20 cellular contexts compared by ENCODE assay signal in the genomic region with DNA sequence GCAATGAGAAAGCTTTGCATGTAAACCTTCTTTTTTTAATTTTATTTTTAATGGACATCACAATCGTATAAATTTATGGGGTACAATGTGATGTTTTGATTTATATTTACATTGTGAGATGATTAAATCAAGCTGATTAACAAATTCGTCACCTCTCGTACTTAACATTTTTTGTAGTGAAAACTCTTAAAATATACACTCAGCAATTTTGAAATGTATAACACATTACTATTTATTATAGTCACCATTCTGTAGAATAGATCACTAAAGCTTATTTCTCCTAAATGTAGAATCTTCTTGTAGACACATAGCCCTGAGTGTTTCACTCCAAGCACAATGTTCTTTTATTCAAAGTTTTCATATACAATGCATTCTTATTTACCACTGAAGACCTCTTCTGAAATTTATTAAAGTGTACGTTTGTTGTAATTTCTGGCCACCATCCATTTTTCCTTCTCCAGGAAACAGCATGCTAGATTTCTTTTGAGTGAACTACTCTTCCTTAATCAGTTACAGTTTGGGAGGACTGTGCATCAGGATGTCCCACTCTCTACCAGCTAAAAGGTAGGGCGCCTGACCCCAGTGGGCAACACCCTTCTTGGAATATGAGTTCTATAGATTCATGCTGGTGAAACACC. TPM values are rescaled to one million over a fixed set of nuclear protein-coding genes. Genes with fewer than 3 reads are reported as not detected.
DNase-seq lines count a peak whose midpoint lies in the region; ATAC-seq, FAIRE-seq and TF ChIP-seq lines count a peak whose summit lies in the region.
"Had no signal": no experiment of that assay in that cellular context is flagged by ENCODE, and none has a peak within 500 bp of the region (broad histone marks: within the 10 kb centered on the region; RNA-seq: fewer than 3 reads in every experiment).

No MANE protein-coding gene starts in this region.

- POLR2A ChIA-PET in PC-3 (lab: Charles Lee; ENCODE audit: unreplicated experiment) (interaction anchor here (0.5 to 0.6 kb wide), 2 partner anchors 166 to 1544 kb away, joined by 3 to 5 read pairs; no protein-coding TSS in a partner anchor), PC-9 (lab: Charles Lee; ENCODE audit: unreplicated experiment) (interaction anchor here (0.7 kb wide), 1 partner anchor 155 kb away, joined by 5 read pairs; a partner anchor contains a TSS), MCF 10A (lab: Yijun Ruan, JAX) (interaction anchor here (1.0 kb wide), 1 partner anchor 8 kb away, joined by 3 read pairs; no protein-coding TSS in a partner anchor)

- H3K4me1 Mint-ChIP-seq in GM23338 (peaks cover 15% of the 10 kb centered on the region), nephron (peaks cover 33% of the 10 kb centered on the region), MCF 10A (ENCODE audit: insufficient read depth, unreplicated experiment) (no peaks in the 10 kb centered on the region)
- peaks cover 10% of the 10 kb centered on the region for H3K4me1 Mint-ChIP-seq in activated T-cell treated with anti-CD3 and anti-CD28 coated beads, Interleukin-2, amount 50 U/mL, for 72 hours (ENCODE audit: low read depth)

- H3K9me2 ChIP-seq in GM23338 (ENCODE audit: insufficient read depth) (no peaks in the 10 kb centered on the region), PC-3 (replicated peaks; ENCODE audit: low read length) (no peaks in the 10 kb centered on the region), PC-9 (ENCODE audit: insufficient read depth) (no peaks in the 10 kb centered on the region)

- H3K4me2 ChIP-seq in GM23338, result no peak overlapping the region
- peak overlapping the region; percentile 45 for H3K4me2 ChIP-seq in PC-3 (ENCODE audit: low read length)
- H3K4me2 ChIP-seq in PC-9, result no peak overlapping the region

- no peaks in the 10 kb centered on the region for H3K36me3 Mint-ChIP-seq in GM23338 (ENCODE audit: low read depth)
- H3K36me3 Mint-ChIP-seq in nephron (ENCODE audit: low read depth), result no peaks in the 10 kb centered on the region
- peaks cover 0 to 3% of the 10 kb centered on the region in 2 donors for H3K36me3 Mint-ChIP-seq in activated T-cell treated with anti-CD3 and anti-CD28 coated beads, Interleukin-2, amount 50 U/mL, for 72 hours (ENCODE audit: insufficient read depth in 2 of 2)
- peaks cover 6% of the 10 kb centered on the region for H3K36me3 Mint-ChIP-seq in MCF 10A (ENCODE audit: insufficient read depth, unreplicated experiment)

- H3K27me3 ChIP-seq in GM23338 (ENCODE audit: insufficient read depth), result no peaks in the 10 kb centered on the region
- no peaks in the 10 kb centered on the region for H3K27me3 ChIP-seq in PC-3 (ENCODE audit: low read length)
- no peaks in the 10 kb centered on the region for H3K27me3 ChIP-seq in PC-9 (ENCODE audit: insufficient read depth, low read depth)

- no peak for TF ChIP-seq CTCF in GM23338 (conservative IDR thresholded peaks at IDR 0.05; ENCODE audit: low read depth in 2 of 2)
- TF ChIP-seq CTCF in PC-3 (conservative IDR thresholded peaks at IDR 0.05; ENCODE audit: low read depth, low read length), result no peak
- TF ChIP-seq CTCF in nephron (IDR thresholded peaks at IDR 0.05; ENCODE audit: unreplicated experiment in 3 of 3), result no peak
- TF ChIP-seq CTCF in PC-9 (conservative IDR thresholded peaks at IDR 0.05), result no peak
- no peak for TF ChIP-seq CTCF in MCF 10A (IDR thresholded peaks at IDR 0.05; ENCODE audit: unreplicated experiment)

- FAIRE-seq in A204.1 (lab: Jason Lieb, UNC), result peak; percentile 6
- FAIRE-seq: H54 had no signal

- 0 out of 2 replicates have a peak overlapping the region, but pooled peaks have one; percentile 43 for H2AFZ ChIP-seq in GM23338
- H2AFZ ChIP-seq in PC-3 (ENCODE audit: low read length), result peak overlapping the region; percentile 40; the same call in 1 of the 2 replicates
- no peak overlapping the region for H2AFZ ChIP-seq in PC-9
- H2AFZ ChIP-seq: GM23248 had no signal

- no peaks in the 10 kb centered on the region for H3K36me3 ChIP-seq in GM23338 (ENCODE audit: insufficient read depth)
- H3K36me3 ChIP-seq in PC-3 (ENCODE audit: low read depth, low read length), result no peaks in the 10 kb centered on the region
- no peaks in the 10 kb centered on the region for H3K36me3 ChIP-seq in PC-9 (ENCODE audit: low read depth)
- H3K36me3 ChIP-seq: BLaER1 treated with 17β-estradiol and CSF1 and Interleukin-3, amounts not matched to agents 10 nM and 100 nM had no signal

- H3K27me3 Mint-ChIP-seq in GM23338 (ENCODE audit: insufficient read depth, low read depth, poor library complexity) (peaks cover 2% of the 10 kb centered on the region), nephron (ENCODE audit: low read depth) (peaks cover 8% of the 10 kb centered on the region), MCF 10A (ENCODE audit: insufficient read depth, unreplicated experiment) (peaks cover 68% of the 10 kb centered on the region)
- peaks cover 65% of the 10 kb centered on the region for H3K27me3 Mint-ChIP-seq in activated T-cell treated with anti-CD3 and anti-CD28 coated beads, Interleukin-2, amount 50 U/mL, for 72 hours (ENCODE audit: low read depth)
- H3K27me3 Mint-ChIP-seq: B cell had no signal

- DNase-seq in GM23338 (ENCODE audit: low spot score) (no peak), PC-3 (no peak), PC-9 (no peak), MCF 10A (ENCODE audit: unreplicated experiment) (no peak)
- DNase-seq in activated T-cell treated with anti-CD3 and anti-CD28 coated beads, Interleukin-2, amount 50 U/mL, for 72 hours, result no peak
- DNase-seq: 8988T; CD8-positive, alpha-beta T cell; COR-L47; DMS 273 treated with DMSO at 0.1 percent for 48 hours; DMS79; GF-D8; GM23248; HFFc6 had no signal

- H3F3A ChIP-seq in GM23338 (replicated peaks; ENCODE audit: low read depth) (no peaks in the 10 kb centered on the region), PC-3 (ENCODE audit: low read length, unreplicated experiment) (no peaks in the 10 kb centered on the region), PC-9 (ENCODE audit: insufficient read depth, low read depth) (0 out of 2 replicates have a peak, but pooled peaks cover 3% of the 10 kb centered on the region)

- no peak overlapping the region for H3K4me3 Mint-ChIP-seq in GM23338
- H3K4me3 Mint-ChIP-seq in nephron, result peak overlapping the region in 1 of 3 experiments; percentile 46
- H3K4me3 Mint-ChIP-seq in activated T-cell treated with anti-CD3 and anti-CD28 coated beads, Interleukin-2, amount 50 U/mL, for 72 hours, result no peak overlapping the region
- H3K4me3 Mint-ChIP-seq in MCF 10A (ENCODE audit: unreplicated experiment), result no peak overlapping the region
- H3K4me3 Mint-ChIP-seq: B cell; CD8-positive, alpha-beta T cell; HFFc6 had no signal

- intact Hi-C loops in PC-3 (cut with micrococcal nuclease), result no loop called here
- intact Hi-C loops in PC-9 (cut with micrococcal nuclease; ENCODE audit: unreplicated experiment), result no loop called here
- intact Hi-C loops in MCF 10A (cut with micrococcal nuclease), result no loop called here

- CTCF ChIA-PET in PC-3 (lab: Charles Lee), result interaction anchor here (0.7 to 1.0 kb wide), 4 partner anchors 18 to 208 kb away, joined by 3 to 5 read pairs (median 4); no protein-coding TSS in a partner anchor
- CTCF ChIA-PET in PC-9 (lab: Charles Lee), result no interaction called here
- CTCF ChIA-PET in MCF 10A (lab: Yijun Ruan, JAX), result interaction anchor here (1.4 to 5.4 kb wide), 3 partner anchors 8 to 172 kb away, joined by 4 to 42 read pairs (median 19); no protein-coding TSS in a partner anchor

- no peak overlapping the region for H3K9ac ChIP-seq in PC-3 (ENCODE audit: low read length)
- H3K9ac ChIP-seq: BLaER1 treated with 17β-estradiol and CSF1 and Interleukin-3, amounts not matched to agents 10 nM and 100 nM; GM23248 had no signal

- H3K4me3 ChIP-seq in GM23338, result no peak overlapping the region
- no peak overlapping the region for H3K4me3 ChIP-seq in PC-3 (ENCODE audit: low read length)
- no peak overlapping the region for H3K4me3 ChIP-seq in PC-9
- H3K4me3 ChIP-seq: BLaER1 treated with 17β-estradiol and CSF1 and Interleukin-3, amounts not matched to agents 10 nM and 100 nM; GM23248 had no signal

- H3K79me2 ChIP-seq in GM23338 (replicated peaks; ENCODE audit: insufficient read depth) (no peaks in the 10 kb centered on the region), PC-3 (ENCODE audit: low read length) (peaks cover 3% of the 10 kb centered on the region), PC-9 (ENCODE audit: low read depth) (no peaks in the 10 kb centered on the region; the same call in 1 of the 2 replicates)

- no peaks in the 10 kb centered on the region for H3K9me3 ChIP-seq in PC-3 (ENCODE audit: low read length)
- no peaks in the 10 kb centered on the region for H3K9me3 ChIP-seq in PC-9 (ENCODE audit: insufficient read depth, low read depth)

- BruUV-seq in PC-3 (replicated peaks; lab: Mats Ljungman, UMichigan) (no TSS peak), PC-9 (replicated peaks; lab: Mats Ljungman, UMichigan) (no TSS peak), MCF 10A (replicated peaks; lab: Mats Ljungman, UMichigan) (no TSS peak)

- H3K9me3 Mint-ChIP-seq in GM23338 (no peaks in the 10 kb centered on the region), nephron (no peaks in the 10 kb centered on the region), MCF 10A (ENCODE audit: unreplicated experiment) (no peaks in the 10 kb centered on the region)
- H3K9me3 Mint-ChIP-seq in activated T-cell treated with anti-CD3 and anti-CD28 coated beads, Interleukin-2, amount 50 U/mL, for 72 hours, result no peaks in the 10 kb centered on the region
- H3K9me3 Mint-ChIP-seq: CD8-positive, alpha-beta T cell; HFFc6 had no signal

- no peak overlapping the region for H3K27ac Mint-ChIP-seq in GM23338
- peak overlapping the region in 2 of 3 experiments; percentile 24 to 37 for H3K27ac Mint-ChIP-seq in nephron
- H3K27ac Mint-ChIP-seq in activated T-cell treated with anti-CD3 and anti-CD28 coated beads, Interleukin-2, amount 50 U/mL, for 72 hours, result no peak overlapping the region
- H3K27ac Mint-ChIP-seq in MCF 10A (ENCODE audit: low read depth, unreplicated experiment), result no peak overlapping the region
- H3K27ac Mint-ChIP-seq: B cell; CD8-positive, alpha-beta T cell; HFFc6 had no signal

- no peak for ATAC-seq in GM23338
- no peak for ATAC-seq in PC-3
- ATAC-seq in HG02759 (IDR thresholded peaks at IDR 0.05; ENCODE audit: unreplicated experiment), result no peak
- no peak for ATAC-seq in activated T-cell treated with anti-CD3 and anti-CD28 coated beads, Interleukin-2, amount 50 U/mL, for 72 hours (replicated peaks in 1 of 2)
- ATAC-seq: CD8-positive, alpha-beta T cell; HCT116 had no signal

- H3K4me1 ChIP-seq in GM23338 (ENCODE audit: insufficient read depth), result peaks cover 6% of the 10 kb centered on the region; the same call in 1 of the 2 replicates
- peaks cover 29% of the 10 kb centered on the region for H3K4me1 ChIP-seq in PC-3 (ENCODE audit: insufficient read depth, low read length)
- peaks cover 11% of the 10 kb centered on the region for H3K4me1 ChIP-seq in PC-9 (replicated peaks; ENCODE audit: insufficient read depth)

- no peaks in the 10 kb centered on the region for H4K20me1 ChIP-seq in GM23338 (replicated peaks; ENCODE audit: insufficient read depth)
- no peaks in the 10 kb centered on the region for H4K20me1 ChIP-seq in PC-3 (ENCODE audit: low read length)
- no peaks in the 10 kb centered on the region for H4K20me1 ChIP-seq in PC-9 (ENCODE audit: insufficient read depth)

- H3K27ac ChIP-seq in GM23338 (ENCODE audit: low read depth) (no peak overlapping the region), PC-3 (ENCODE audit: low read length) (no peak overlapping the region), PC-9 (no peak overlapping the region)
- H3K27ac ChIP-seq: BLaER1 treated with 17β-estradiol and CSF1 and Interleukin-3, amounts not matched to agents 10 nM and 100 nM; GM23248 had no signal

RNA-seq across cellular contexts. Expression of a gene that starts 4.4 kb away (rescaled TPM):
- 110 and 111 TPM in 2 replicates for total RNA-seq in GM23338 (2014; rRNA removed; shearing (Covaris generic))
- polyA plus RNA-seq in GM23338 (2016; fragmentation: Nextera tagmentation; extraction: Ambion mirVana), result 166 and 167 TPM in 2 replicates
- total RNA-seq in PC-3 (2014; rRNA removed), result 153 and 155 TPM in 2 replicates
- total RNA-seq in PC-9 (2021), result 152 and 197 TPM in 2 replicates
- 100 to 1,000 TPM; 234 to 265 TPM for total RNA-seq in activated T-cell treated with anti-CD3 and anti-CD28 coated beads, Interleukin-2, amount 50 U/mL, for 72 hours
- total RNA-seq in MCF 10A (2022), result 81.9 and 95.2 TPM in 2 replicates

Comparison
In these comparisons a context has a peak if more than half of its experiments do, and no peak if none do; other contexts are left out.
1. H3K27ac Mint-ChIP-seq: peak in nephron (2 of 3); none in GM23338 (single experiment), activated T-cell treated with anti-CD3 and anti-CD28 coated beads, Interleukin-2, amount 50 U/mL, for 72 hours (single experiment) and MCF 10A (single experiment).